In the genomic region with DNA sequence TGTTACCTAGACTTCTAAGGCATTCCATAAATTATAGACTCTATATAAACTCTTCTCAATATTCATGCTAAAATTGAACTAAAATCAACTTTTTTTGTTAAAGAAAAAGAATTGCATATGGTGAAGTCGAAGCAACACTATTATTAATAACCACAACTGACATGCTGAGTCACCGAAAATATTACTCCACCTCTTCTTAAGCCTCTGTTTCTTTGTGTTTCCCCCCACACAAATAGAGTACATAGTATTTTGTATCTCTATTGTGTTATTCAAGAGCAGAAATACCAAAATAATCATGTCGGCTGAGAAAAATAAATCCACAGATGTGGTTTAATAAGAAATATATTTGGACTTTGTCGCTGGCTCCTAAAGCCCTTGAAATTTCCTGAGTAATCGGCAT, we compare ENCODE assay signal across 9 cellular contexts. TPM values are rescaled to one million over a fixed set of nuclear protein-coding genes. Genes with fewer than 3 reads are reported as not detected.
"Had no signal": no experiment of that assay in that cellular context is flagged by ENCODE, and none has a peak within 500 bp of the region (broad histone marks: within the 10 kb centered on the region; RNA-seq: fewer than 3 reads in every experiment).

No MANE protein-coding gene starts in this region.

- H3K9me3 Mint-ChIP-seq: GM23338, H9, HFFc6 had no signal

- H3K4me3 ChIP-seq: GM23338 had no signal

- H2AFZ ChIP-seq: GM23338 had no signal

- H3K27ac Mint-ChIP-seq: GM23338 had no signal

- DNase-seq: H9, HCEC 1CT, HFFc6, IMR-90 had no signal

- FAIRE-seq: H1, H54, HTR-8/SVneo had no signal

- H3K4me2 ChIP-seq: GM23338 had no signal

- H3K4me3 Mint-ChIP-seq: GM23338, H9, HFFc6 had no signal

- ATAC-seq: GM23338 had no signal

RNA-seq across cellular contexts. Expression of a gene that starts 26.7 kb away (rescaled TPM):
- total RNA-seq: GM23338, H1, H9, HFFc6, HT-29, IMR-90 had no signal
- polyA plus RNA-seq: H1, IMR-90 had no signal
